Comparison of ENCODE assay signal across 30 cellular contexts in the genomic region with DNA sequence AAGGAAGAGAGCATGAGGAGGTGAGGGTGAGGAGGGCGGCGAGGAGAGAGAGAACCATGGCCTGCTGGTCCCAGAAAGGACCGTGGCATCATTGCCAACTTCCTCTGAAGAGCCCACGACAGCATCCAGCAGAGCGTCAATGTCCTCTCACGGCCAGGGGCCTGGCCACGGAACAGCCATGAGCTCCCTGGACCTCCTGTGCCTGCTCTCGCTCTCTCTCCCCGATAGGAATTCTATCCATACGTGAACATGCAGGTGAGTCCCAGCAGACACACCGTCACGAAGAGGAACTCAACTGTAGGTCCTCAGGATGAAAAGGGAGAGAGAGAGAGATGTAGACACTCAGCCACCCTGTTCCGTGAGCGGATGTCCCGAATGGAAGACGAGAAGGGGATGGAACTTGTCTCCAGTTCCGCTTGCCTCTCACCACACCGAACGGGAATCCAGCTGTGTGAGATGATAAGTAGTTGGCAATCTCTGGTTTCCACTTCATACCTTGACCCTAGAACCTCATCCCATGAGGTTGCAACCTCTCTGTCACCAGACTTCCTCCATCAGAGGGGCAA.
DNase-seq lines count a peak whose midpoint lies in the region; ATAC-seq and TF ChIP-seq lines count a peak whose summit lies in the region.
"Had no signal": no experiment of that assay in that cellular context is flagged by ENCODE, and none has a peak within 500 bp of the region (broad histone marks: within the 10 kb centered on the region; RNA-seq: fewer than 3 reads in every experiment).

No MANE protein-coding gene starts in this region.

- H3K9me3 Mint-ChIP-seq in effector memory CD8-positive, alpha-beta T cell: no peaks in the 10 kb centered on the region
- H3K9me3 Mint-ChIP-seq: activated T-cell treated with anti-CD3 and anti-CD28 coated beads, Interleukin-2, amount 50 U/mL, for 72 hours; brain; naive thymus-derived CD8-positive, alpha-beta T cell; type B pancreatic cell had no signal

- H3K36me3 Mint-ChIP-seq in effector memory CD8-positive, alpha-beta T cell (ENCODE audit: insufficient read depth): no peaks in the 10 kb centered on the region
- H3K36me3 Mint-ChIP-seq: brain; naive thymus-derived CD8-positive, alpha-beta T cell had no signal

- TF ChIP-seq POLR2A in spleen (IDR thresholded peaks at IDR 0.05): no peak
- TF ChIP-seq POLR2A in uterus (IDR thresholded peaks at IDR 0.05): no peak

- peak overlapping the region in 1 of 2 donors; percentile 25 for H3K9ac ChIP-seq in liver (ENCODE audit: low read depth in 1 of 2, low read length in 2 of 2)

- H3K36me3 ChIP-seq in liver (ENCODE audit: control insufficient read depth in 4 of 4, insufficient read depth in 3 of 4, low read depth in 1 of 4, low read length in 3 of 4): peaks cover 15 to 47% (median 39%) of the 10 kb centered on the region in 4 donors
- H3K36me3 ChIP-seq in spleen: peaks cover 0 to 100% (median 35%) of the 10 kb centered on the region in 6 donors
- H3K36me3 ChIP-seq in uterus: no peaks in the 10 kb centered on the region

- H3K4me1 Mint-ChIP-seq in effector memory CD8-positive, alpha-beta T cell (ENCODE audit: low read depth in 2 of 2): peaks cover 0 to 1% of the 10 kb centered on the region in 2 donors
- H3K4me1 Mint-ChIP-seq: naive thymus-derived CD8-positive, alpha-beta T cell had no signal

- H3K4me3 ChIP-seq in liver (ENCODE audit: low read depth in 1 of 3, low read length in 3 of 3) (no peak overlapping the region), spleen (no peak overlapping the region), uterus (no peak overlapping the region)
- H3K4me3 ChIP-seq: GM12878, left lung, Peyer's patch had no signal

- no peak for ATAC-seq in left cardiac atrium
- no peak for ATAC-seq in Right ventricle myocardium inferior
- no peak for ATAC-seq in effector memory CD8-positive, alpha-beta T cell (replicated peaks)
- no peak for ATAC-seq in HG02840 (IDR thresholded peaks at IDR 0.05; ENCODE audit: low FRiP score, unreplicated experiment)
- ATAC-seq: activated CD4-positive, CD25-positive, alpha-beta regulatory T cell treated with anti-CD3 and anti-CD28 coated beads, Interleukin-2, amount 50 U/mL, for 24 hours; activated T-cell treated with anti-CD3 and anti-CD28 coated beads, Interleukin-2, amount 50 U/mL, for 72 hours; GM12878; left lung; naive thymus-derived CD8-positive, alpha-beta T cell; stimulated activated naive CD8-positive, alpha-beta T cell treated with anti-CD3 and anti-CD28 coated beads, Interleukin-15, Interleukin-2, amounts not matched to agents 100 U/mL and 50 U/mL, for 24 hours had no signal

- no peak overlapping the region for H3K27ac Mint-ChIP-seq in effector memory CD8-positive, alpha-beta T cell
- H3K27ac Mint-ChIP-seq: activated T-cell treated with anti-CD3 and anti-CD28 coated beads, Interleukin-2, amount 50 U/mL, for 72 hours; brain; naive thymus-derived CD8-positive, alpha-beta T cell; type B pancreatic cell had no signal

- no peak for TF ChIP-seq RAD21 in liver (IDR thresholded peaks at IDR 0.05)

- TF ChIP-seq CTCF in liver (IDR thresholded peaks at IDR 0.05; ENCODE audit: low read depth, low read length, missing input control) (no peak), spleen (IDR thresholded peaks at IDR 0.05 in 8 of 11, conservative IDR thresholded peaks at IDR 0.05 in 3 of 11) (no peak), uterus (IDR thresholded peaks at IDR 0.05) (no peak)

- WGBS in liver: 83% methylated on average over 19 of the region's 19 CpGs
- WGBS in spleen, 5 donors: 64 to 86% (median 82%) methylated on average over 19 of the region's 19 CpGs

- H3K27me3 Mint-ChIP-seq in effector memory CD8-positive, alpha-beta T cell: peaks cover 11 to 63% of the 10 kb centered on the region in 2 donors
- H3K27me3 Mint-ChIP-seq: brain; naive thymus-derived CD8-positive, alpha-beta T cell; type B pancreatic cell had no signal

- DNase-seq in left cardiac atrium (peak; percentile 9), Right ventricle myocardium inferior (ENCODE audit: missing footprints) (no peak), spleen (no peak), uterus (no peak), NCI-H1105 treated with DMSO at 0.1 percent for 48 hours (lab: John Stamatoyannopoulos, UW) (no peak)
- DNase-seq in effector memory CD8-positive, alpha-beta T cell: no peak
- DNase-seq: activated CD4-positive, alpha-beta T cell treated with anti-CD3 and anti-CD28 coated beads, Interleukin-2, amount 50 U/mL, for 4 hours; activated naive CD4-positive, alpha-beta T cell; activated T-cell treated with anti-CD3 and anti-CD28 coated beads, Interleukin-2, amount 50 U/mL, for 72 hours; COR-L47; H7; left lung; MV-4-11; naive thymus-derived CD8-positive, alpha-beta T cell; NCI-H446; NCI-H748 treated with DMSO at 0.1 percent for 48 hours; occipital lobe; Peyer's patch; SHP77 treated with DMSO at 0.1 percent for 48 hours; small intestine; stimulated activated CD4-positive, alpha-beta T cell treated with anti-CD3 and anti-CD28 coated beads, Interleukin-1b, Interleukin-23, amount 100 ng/mL, for 48 hours; stimulated activated naive CD8-positive, alpha-beta T cell treated with anti-CD3 and anti-CD28 coated beads, Interleukin-15, Interleukin-2, amounts not matched to agents 100 U/mL and 50 U/mL, for 24 hours; T-helper 2 cell had no signal

- H3K27me3 ChIP-seq in liver (ENCODE audit: control insufficient read depth in 4 of 4, insufficient read depth in 4 of 4, low read length in 3 of 4) (no peaks in the 10 kb centered on the region), spleen (replicated peaks in 1 of 7) (no peaks in the 10 kb centered on the region), uterus (no peaks in the 10 kb centered on the region)
- H3K27me3 ChIP-seq: left lung, Peyer's patch had no signal

- H3K27ac ChIP-seq in liver (ENCODE audit: low read depth in 1 of 2, low read length in 2 of 2) (peak overlapping the region; percentile 32 to 75), spleen (peak overlapping the region in 6 of 8 donors; percentile 16 to 45 (median 39)), uterus (peak overlapping the region; percentile 48 to 54)
- H3K27ac ChIP-seq: C4-2B, Peyer's patch had no signal

- intact Hi-C loops in left cardiac atrium (cut with DNase I) (no loop called here), Right ventricle myocardium inferior (cut with DNase I) (no loop called here), spleen (cut with DNase I; ENCODE audit: low total_unique reads) (no loop called here), uterus (cut with DNase I; ENCODE audit: low total_unique reads) (no loop called here)

- H3K9me3 ChIP-seq in liver (ENCODE audit: control insufficient read depth in 4 of 4, low read length in 3 of 4) (no peaks in the 10 kb centered on the region), spleen (no peaks in the 10 kb centered on the region), uterus (no peaks in the 10 kb centered on the region)
- H3K9me3 ChIP-seq: left lung, Peyer's patch had no signal

- H3K4me3 Mint-ChIP-seq in effector memory CD8-positive, alpha-beta T cell: no peak overlapping the region
- H3K4me3 Mint-ChIP-seq: activated T-cell treated with anti-CD3 and anti-CD28 coated beads, Interleukin-2, amount 50 U/mL, for 72 hours; brain; naive thymus-derived CD8-positive, alpha-beta T cell; type B pancreatic cell had no signal

- peaks cover 28 to 62% (median 46%) of the 10 kb centered on the region in 4 donors for H3K4me1 ChIP-seq in liver (ENCODE audit: control insufficient read depth in 4 of 4, insufficient read depth in 4 of 4, low read length in 3 of 4)
- H3K4me1 ChIP-seq in spleen: peaks cover 5 to 85% (median 50%) of the 10 kb centered on the region in 6 donors
- peaks cover 4 to 13% of the 10 kb centered on the region in 2 donors for H3K4me1 ChIP-seq in uterus

TF ChIP-seq in liver, 16 proteins besides CTCF, POLR2A, EP300 and RAD21 (continues in another document):
- no peak for TF ChIP-seq GABPA (IDR thresholded peaks at IDR 0.05 in 1 of 2, conservative IDR thresholded peaks at IDR 0.05 in 1 of 2)
- TF ChIP-seq, protein P1, sequence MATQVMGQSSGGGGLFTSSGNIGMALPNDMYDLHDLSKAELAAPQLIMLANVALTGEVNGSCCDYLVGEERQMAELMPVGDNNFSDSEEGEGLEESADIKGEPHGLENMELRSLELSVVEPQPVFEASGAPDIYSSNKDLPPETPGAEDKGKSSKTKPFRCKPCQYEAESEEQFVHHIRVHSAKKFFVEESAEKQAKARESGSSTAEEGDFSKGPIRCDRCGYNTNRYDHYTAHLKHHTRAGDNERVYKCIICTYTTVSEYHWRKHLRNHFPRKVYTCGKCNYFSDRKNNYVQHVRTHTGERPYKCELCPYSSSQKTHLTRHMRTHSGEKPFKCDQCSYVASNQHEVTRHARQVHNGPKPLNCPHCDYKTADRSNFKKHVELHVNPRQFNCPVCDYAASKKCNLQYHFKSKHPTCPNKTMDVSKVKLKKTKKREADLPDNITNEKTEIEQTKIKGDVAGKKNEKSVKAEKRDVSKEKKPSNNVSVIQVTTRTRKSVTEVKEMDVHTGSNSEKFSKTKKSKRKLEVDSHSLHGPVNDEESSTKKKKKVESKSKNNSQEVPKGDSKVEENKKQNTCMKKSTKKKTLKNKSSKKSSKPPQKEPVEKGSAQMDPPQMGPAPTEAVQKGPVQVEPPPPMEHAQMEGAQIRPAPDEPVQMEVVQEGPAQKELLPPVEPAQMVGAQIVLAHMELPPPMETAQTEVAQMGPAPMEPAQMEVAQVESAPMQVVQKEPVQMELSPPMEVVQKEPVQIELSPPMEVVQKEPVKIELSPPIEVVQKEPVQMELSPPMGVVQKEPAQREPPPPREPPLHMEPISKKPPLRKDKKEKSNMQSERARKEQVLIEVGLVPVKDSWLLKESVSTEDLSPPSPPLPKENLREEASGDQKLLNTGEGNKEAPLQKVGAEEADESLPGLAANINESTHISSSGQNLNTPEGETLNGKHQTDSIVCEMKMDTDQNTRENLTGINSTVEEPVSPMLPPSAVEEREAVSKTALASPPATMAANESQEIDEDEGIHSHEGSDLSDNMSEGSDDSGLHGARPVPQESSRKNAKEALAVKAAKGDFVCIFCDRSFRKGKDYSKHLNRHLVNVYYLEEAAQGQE (IDR thresholded peaks at IDR 0.05): no peak
- no peak for TF ChIP-seq TAF1 (conservative IDR thresholded peaks at IDR 0.05)
- TF ChIP-seq, protein P2, sequence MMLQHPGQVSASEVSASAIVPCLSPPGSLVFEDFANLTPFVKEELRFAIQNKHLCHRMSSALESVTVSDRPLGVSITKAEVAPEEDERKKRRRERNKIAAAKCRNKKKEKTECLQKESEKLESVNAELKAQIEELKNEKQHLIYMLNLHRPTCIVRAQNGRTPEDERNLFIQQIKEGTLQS (IDR thresholded peaks at IDR 0.05): no peak
- TF ChIP-seq HNF4G (IDR thresholded peaks at IDR 0.05): no peak
- no peak for TF ChIP-seq RXRA (IDR thresholded peaks at IDR 0.05)
- no peak for TF ChIP-seq YY1 (IDR thresholded peaks at IDR 0.05)
